In the genomic region with DNA sequence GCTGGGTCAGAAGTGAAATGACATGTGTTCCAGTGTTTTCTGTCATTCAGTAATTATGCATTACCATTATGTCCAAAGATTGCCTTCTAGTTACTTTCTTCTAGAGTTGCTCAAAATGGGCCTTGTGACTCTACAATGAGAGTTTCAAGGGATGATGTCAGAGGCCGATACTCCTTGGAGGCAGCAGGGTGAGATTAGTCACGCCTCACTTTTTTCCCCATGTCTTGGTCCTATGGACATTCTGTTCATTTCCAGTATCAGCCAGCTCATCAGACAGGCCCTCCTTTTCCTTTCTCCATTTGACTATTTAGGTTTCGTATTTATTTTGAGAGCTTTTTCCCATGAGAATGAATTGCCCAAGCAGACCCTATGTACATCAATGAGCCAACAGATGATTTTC, we compare ENCODE assay signal across 13 cellular contexts. TPM values are rescaled to one million over a fixed set of nuclear protein-coding genes. Genes with fewer than 3 reads are reported as not detected.
DNase-seq lines count a peak whose midpoint lies in the region; ATAC-seq and TF ChIP-seq lines count a peak whose summit lies in the region.
"Had no signal": no experiment of that assay in that cellular context is flagged by ENCODE, and none has a peak within 500 bp of the region (broad histone marks: within the 10 kb centered on the region; RNA-seq: fewer than 3 reads in every experiment).

No MANE protein-coding gene starts in this region.

- POLR2A ChIA-PET in AG04449 (lab: Yijun Ruan, JAX), result interaction anchor here (1.5 to 1.9 kb wide), 2 partner anchors 12 to 17 kb away, joined by 3 to 7 read pairs; a partner anchor contains a TSS

- H3K36me3 ChIP-seq in BE2C, result no peaks in the 10 kb centered on the region
- H3K36me3 ChIP-seq: adrenal gland had no signal

- ATAC-seq in HG03139 (IDR thresholded peaks at IDR 0.05; ENCODE audit: unreplicated experiment), result no peak
- ATAC-seq: natural killer cell had no signal

- no peaks in the 10 kb centered on the region for H3K9me3 ChIP-seq in BE2C
- H3K9me3 ChIP-seq: adrenal gland had no signal

- H3K27me3 ChIP-seq in BE2C, result peaks cover 3% of the 10 kb centered on the region
- H3K27me3 ChIP-seq: adrenal gland had no signal

- H3K4me3 ChIP-seq in AG04449 (ENCODE audit: low read depth, low read length), result no peak overlapping the region
- no peak overlapping the region for H3K4me3 ChIP-seq in BE2C (ENCODE audit: low read depth, low read length)
- H3K4me3 ChIP-seq: adrenal gland had no signal

- H3K4me1 ChIP-seq in BE2C, result no peaks in the 10 kb centered on the region
- H3K4me1 ChIP-seq: adrenal gland had no signal

- peak; percentile 73 for DNase-seq in AG04449 (ENCODE audit: low read depth, low spot score)
- DNase-seq in NCI-H226, result peak; percentile 89
- peak; percentile 90 for DNase-seq in epithelial cell of prostate (ENCODE audit: low read depth, low spot score)
- peak; percentile 89 for DNase-seq in non-pigmented ciliary epithelial cell (ENCODE audit: low read depth)
- DNase-seq in COLO829 (ENCODE audit: low spot score), result no peak
- no peak for DNase-seq in BE2C
- DNase-seq in ureter (ENCODE audit: low spot score), result no peak
- DNase-seq: activated CD8-positive, alpha-beta memory T cell treated with anti-CD3 and anti-CD28 coated beads, Interleukin-2, amount 50 U/mL, for 4 hours; adrenal gland; natural killer cell; NCI-H446; RPMI8226 had no signal

- TF ChIP-seq CTCF in AG04449 (IDR thresholded peaks at IDR 0.05; ENCODE audit: insufficient read depth, low read length, missing control alignments) (no peak), BE2C (IDR thresholded peaks at IDR 0.05; ENCODE audit: low read depth, low read length) (no peak)

- H3K27ac ChIP-seq in epithelial cell of prostate, result peak overlapping the region; percentile 83
- H3K27ac ChIP-seq: adrenal gland had no signal

- CTCF ChIA-PET in AG04449 (lab: Yijun Ruan, JAX), result interaction anchor here (0.6 to 1.6 kb wide), 5 partner anchors 19 to 188 kb away, joined by 3 to 7 read pairs (median 3); no protein-coding TSS in a partner anchor

RNA-seq across cellular contexts. Expression of a gene that starts 17.5 kb away (rescaled TPM):
- polyA plus RNA-seq in BE2C (2012; ENCODE audit: insufficient read depth, insufficient read length, low read depth), result 0.06 TPM
- total RNA-seq in ureter, result 51.7 TPM
- total RNA-seq: natural killer cell had no signal

Comparison
In these comparisons a context has a peak if more than half of its experiments do, and no peak if none do; other contexts are left out.
1. DNase-seq: peak in AG04449 (single experiment), NCI-H226 (single experiment), epithelial cell of prostate (single experiment) and non-pigmented ciliary epithelial cell (single experiment); none in COLO829 (single experiment), BE2C (single experiment) and ureter (single experiment).